In genomic region chr2:121062493-121062892, GRCh38 we compare ENCODE assay signal across 28 cellular contexts.
"Had no signal": no experiment of that assay in that cellular context is flagged by ENCODE, and none has a peak within 500 bp of the region (broad histone marks: within the 10 kb centered on the region; RNA-seq: fewer than 3 reads in every experiment).

No MANE protein-coding gene starts in this region.

- H3K4me1 Mint-ChIP-seq: activated B cell treated with CpG ODN at 0.5 μM for 24 hours; activated naive CD8-positive, alpha-beta T cell treated with anti-CD3 and anti-CD28 coated beads, Interleukin-2, amount 10 ng/mL, durations not matched to agents 7 days and 5 days; activated T-helper 17 cell treated with anti-CD3 and anti-CD28 coated beads, Interleukin-2, amount 50 U/mL, for 72 hours; central memory CD8-positive, alpha-beta T cell; endodermal cell had no signal

- H3K27me3 Mint-ChIP-seq: activated B cell treated with CpG ODN at 0.5 μM for 24 hours; dendritic cell treated with granulocyte-macrophage colony-stimulating factor and Interleukin-4, amounts not matched to agents 40 ng/mL and 50 ng/mL, for 4 days had no signal

- H3K27ac Mint-ChIP-seq: activated B cell treated with CpG ODN at 0.5 μM for 24 hours; activated CD8-positive, alpha-beta T cell treated with anti-CD3 and anti-CD28 coated beads for 36 hours; activated naive CD4-positive, alpha-beta T cell treated with anti-CD3 and anti-CD28 coated beads, Interleukin-2, amount 50 U/mL, for 72 hours; activated naive CD8-positive, alpha-beta T cell treated with anti-CD3 and anti-CD28 coated beads, Interleukin-2, amount 10 ng/mL, durations not matched to agents 7 days and 5 days; activated T-helper 17 cell treated with anti-CD3 and anti-CD28 coated beads, Interleukin-2, amount 50 U/mL, for 72 hours; dendritic cell treated with granulocyte-macrophage colony-stimulating factor and Interleukin-4, amounts not matched to agents 40 ng/mL and 50 ng/mL, for 4 days; endodermal cell; T-helper 17 cell; T-helper 2 cell treated with Interferon-gamma antibody and Interleukin-4, amounts not matched to agents 5 μg/mL and 100 μg/mL, for 36 hours had no signal

- DNase-seq: activated B cell treated with CpG ODN at 0.5 μM for 24 hours; activated CD4-positive, alpha-beta T cell treated with anti-CD3 and anti-CD28 coated beads for 48 hours; activated CD4-positive, alpha-beta T cell treated with anti-CD3 and anti-CD28 coated beads, Interleukin-2, amount 50 U/mL, for 1 hour; activated CD4-positive, alpha-beta T cell treated with anti-CD3 and anti-CD28 coated beads, Interleukin-2, amount 50 U/mL, for 48 hours; activated CD8-positive, alpha-beta memory T cell treated with anti-CD3 and anti-CD28 coated beads for 24 hours; activated CD8-positive, alpha-beta T cell treated with anti-CD3 and anti-CD28 coated beads for 36 hours; activated effector memory CD4-positive, alpha-beta T cell treated with Interleukin-2 at 50 U/mL for 16 hours; activated gamma-delta T cell treated with Interleukin-2 at 50 U/mL for 16 hours; activated naive CD4-positive, alpha-beta T cell treated with Interleukin-2 at 50 U/mL for 16 hours; activated naive CD8-positive, alpha-beta T cell treated with anti-CD3 and anti-CD28 coated beads, Interleukin-2, amount 10 ng/mL, durations not matched to agents 7 days and 5 days; activated T-cell treated with anti-CD3 and anti-CD28 coated beads, Interleukin-2, amount 50 U/mL, for 4 hours; brain microvascular endothelial cell; dorsolateral prefrontal cortex; effector memory CD4-positive, alpha-beta T cell; endodermal cell; foreskin fibroblast; T-helper 1 cell; T-helper 17 cell; T1000; WERI-Rb-1 had no signal

- H3K9me3 Mint-ChIP-seq: activated B cell treated with CpG ODN at 0.5 μM for 24 hours; activated CD8-positive, alpha-beta T cell treated with anti-CD3 and anti-CD28 coated beads for 36 hours; activated naive CD4-positive, alpha-beta T cell treated with anti-CD3 and anti-CD28 coated beads, Interleukin-2, amount 50 U/mL, for 72 hours; activated naive CD8-positive, alpha-beta T cell treated with anti-CD3 and anti-CD28 coated beads, Interleukin-2, amount 10 ng/mL, durations not matched to agents 7 days and 5 days; activated T-cell treated with anti-CD3 and anti-CD28 coated beads, Interleukin-2, amount 50 U/mL, for 4 hours; activated T-helper 17 cell treated with anti-CD3 and anti-CD28 coated beads, Interleukin-2, amount 50 U/mL, for 72 hours; central memory CD8-positive, alpha-beta T cell; dendritic cell treated with granulocyte-macrophage colony-stimulating factor and Interleukin-4, amounts not matched to agents 40 ng/mL and 50 ng/mL, for 4 days; endodermal cell; T-helper 2 cell treated with Interferon-gamma antibody and Interleukin-4, amounts not matched to agents 5 μg/mL and 100 μg/mL, for 36 hours had no signal

- H3K4me3 Mint-ChIP-seq: activated B cell treated with CpG ODN at 0.5 μM for 24 hours; activated CD8-positive, alpha-beta T cell treated with anti-CD3 and anti-CD28 coated beads for 36 hours; activated naive CD8-positive, alpha-beta T cell treated with anti-CD3 and anti-CD28 coated beads, Interleukin-2, amount 10 ng/mL, durations not matched to agents 7 days and 5 days; activated T-cell treated with anti-CD3 and anti-CD28 coated beads, Interleukin-2, amount 50 U/mL, for 4 hours; activated T-helper 17 cell treated with anti-CD3 and anti-CD28 coated beads, Interleukin-2, amount 50 U/mL, for 72 hours; central memory CD8-positive, alpha-beta T cell; dendritic cell treated with granulocyte-macrophage colony-stimulating factor and Interleukin-4, amounts not matched to agents 40 ng/mL and 50 ng/mL, for 4 days; endodermal cell; T-helper 17 cell; T-helper 2 cell treated with Interferon-gamma antibody and Interleukin-4, amounts not matched to agents 5 μg/mL and 100 μg/mL, for 36 hours had no signal

- ATAC-seq: activated CD4-positive, CD25-positive, alpha-beta regulatory T cell treated with anti-CD3 and anti-CD28 coated beads, Interleukin-2, amount 50 U/mL, for 24 hours; activated CD8-positive, alpha-beta T cell treated with anti-CD3 and anti-CD28 coated beads for 36 hours; activated naive CD4-positive, alpha-beta T cell treated with anti-CD3 and anti-CD28 coated beads, Interleukin-2, amount 50 U/mL, for 72 hours; activated T-cell treated with anti-CD3 and anti-CD28 coated beads, Interleukin-2, amount 50 U/mL, for 4 hours; activated T-helper 17 cell treated with anti-CD3 and anti-CD28 coated beads, Interleukin-2, amount 50 U/mL, for 72 hours; esophagus mucosa; heart left ventricle; T-helper 17 cell had no signal

- H3K36me3 Mint-ChIP-seq: activated naive CD4-positive, alpha-beta T cell treated with anti-CD3 and anti-CD28 coated beads, Interleukin-2, amount 50 U/mL, for 72 hours; activated naive CD8-positive, alpha-beta T cell treated with anti-CD3 and anti-CD28 coated beads, Interleukin-2, amount 10 ng/mL, durations not matched to agents 7 days and 5 days had no signal
